ENCODE assay signal across 30 cellular contexts in the genomic region with DNA sequence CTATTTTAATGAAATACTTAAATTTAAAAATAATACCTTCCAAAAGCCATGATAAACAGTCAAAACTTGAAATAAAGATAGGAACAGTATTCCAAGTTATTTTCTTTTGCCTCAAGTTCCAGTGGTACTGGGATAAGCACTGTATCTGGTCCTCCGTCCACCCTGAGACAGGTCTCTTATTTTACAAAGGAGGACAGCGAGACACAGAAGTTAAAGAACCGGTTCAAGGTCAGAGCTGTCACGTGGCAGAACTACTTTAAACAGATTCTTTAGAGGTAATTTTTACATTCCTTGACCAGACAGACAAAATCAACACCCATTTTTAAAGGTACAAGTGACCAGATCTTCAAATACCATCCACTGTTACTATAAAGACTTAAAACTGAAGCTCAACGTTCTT.
"Had no signal": no experiment of that assay in that cellular context is flagged by ENCODE, and none has a peak within 500 bp of the region (broad histone marks: within the 10 kb centered on the region; RNA-seq: fewer than 3 reads in every experiment).

No MANE protein-coding gene starts in this region.

- H3K4me1 ChIP-seq: Peyer's patch had no signal

- H3K4me3 Mint-ChIP-seq: activated CD4-positive, alpha-beta T cell treated with anti-CD3 and anti-CD28 coated beads for 36 hours; activated CD4-positive, alpha-beta T cell treated with anti-CD3 and anti-CD28 coated beads, Interleukin-2, amount 10 ng/mL, durations not matched to agents 7 days and 5 days; activated naive CD4-positive, alpha-beta T cell treated with anti-CD3 and anti-CD28 coated beads for 36 hours; activated naive CD8-positive, alpha-beta T cell treated with anti-CD3 and anti-CD28 coated beads for 36 hours; activated T-cell treated with anti-CD3 and anti-CD28 coated beads, Interleukin-2, amount 50 U/mL, for 4 hours; activated T-helper 1 cell treated with anti-CD3 and anti-CD28 coated beads, Interleukin-12 subunit alpha, Interleukin-12 subunit beta, Interleukin-2, Interleukin-4 antibody, amounts not matched to agents 30 ng/mL and 10 ng/mL and 1 ng/mL, durations not matched to agents 14 hours and 24 hours and 36 hours; T-helper 1 cell treated with Interleukin-12 subunit alpha and Interleukin-12 subunit beta and Interleukin-4 antibody, amounts not matched to agents 30 μg/mL and 1 μg/mL, for 36 hours; T-helper 2 cell treated with Interferon-gamma antibody and Interleukin-4, amounts not matched to agents 5 μg/mL and 100 μg/mL, for 36 hours had no signal

- H3K9me3 Mint-ChIP-seq: activated CD4-positive, alpha-beta T cell treated with anti-CD3 and anti-CD28 coated beads, Interleukin-2, amount 10 ng/mL, durations not matched to agents 7 days and 5 days; activated naive CD4-positive, alpha-beta T cell treated with anti-CD3 and anti-CD28 coated beads for 36 hours; activated T-cell treated with anti-CD3 and anti-CD28 coated beads, Interleukin-2, amount 50 U/mL, for 4 hours had no signal

- ATAC-seq: activated CD4-positive, alpha-beta T cell treated with anti-CD3 and anti-CD28 coated beads for 36 hours; activated T-cell treated with anti-CD3 and anti-CD28 coated beads, Interleukin-2, amount 50 U/mL, for 4 hours; PC-3 had no signal

- H3K4me3 ChIP-seq: K562, Peyer's patch, SJSA1 had no signal

- H3K9me3 ChIP-seq: Peyer's patch, SJSA1, SK-N-SH had no signal

- H3K27ac Mint-ChIP-seq: activated CD4-positive, alpha-beta T cell treated with anti-CD3 and anti-CD28 coated beads, Interleukin-2, amount 10 ng/mL, durations not matched to agents 7 days and 5 days; activated naive CD4-positive, alpha-beta T cell treated with anti-CD3 and anti-CD28 coated beads for 36 hours; activated naive CD8-positive, alpha-beta T cell treated with anti-CD3 and anti-CD28 coated beads for 36 hours; activated T-helper 1 cell treated with anti-CD3 and anti-CD28 coated beads, Interleukin-12 subunit alpha, Interleukin-12 subunit beta, Interleukin-2, Interleukin-4 antibody, amounts not matched to agents 30 ng/mL and 10 ng/mL and 1 ng/mL, durations not matched to agents 14 hours and 24 hours and 36 hours; T-helper 1 cell treated with Interleukin-12 subunit alpha and Interleukin-12 subunit beta and Interleukin-4 antibody, amounts not matched to agents 30 μg/mL and 1 μg/mL, for 36 hours; T-helper 2 cell treated with Interferon-gamma antibody and Interleukin-4, amounts not matched to agents 5 μg/mL and 100 μg/mL, for 36 hours had no signal

- H3K27me3 ChIP-seq: brain microvascular endothelial cell, Peyer's patch, SJSA1 had no signal

- H3K9ac ChIP-seq: SK-N-SH had no signal

- H3K27me3 Mint-ChIP-seq: activated CD4-positive, alpha-beta T cell treated with anti-CD3 and anti-CD28 coated beads for 36 hours; activated CD4-positive, alpha-beta T cell treated with anti-CD3 and anti-CD28 coated beads, Interleukin-2, amount 10 ng/mL, durations not matched to agents 7 days and 5 days; activated naive CD8-positive, alpha-beta T cell treated with anti-CD3 and anti-CD28 coated beads for 36 hours had no signal

- FAIRE-seq: K562, TTC549 had no signal

- H3K4me2 ChIP-seq: SK-N-SH had no signal

- H3K36me3 ChIP-seq: brain microvascular endothelial cell, Peyer's patch, SJSA1 had no signal

- DNase-seq: activated CD4-positive, alpha-beta T cell treated with anti-CD3 and anti-CD28 coated beads for 36 hours; activated CD4-positive, alpha-beta T cell treated with anti-CD3 and anti-CD28 coated beads, Interleukin-2, amount 10 ng/mL, durations not matched to agents 7 days and 5 days; activated CD4-positive, alpha-beta T cell treated with anti-CD3 and anti-CD28 coated beads, Interleukin-2, amount 50 U/mL, for 48 hours; activated CD8-positive, alpha-beta memory T cell treated with anti-CD3 and anti-CD28 coated beads, Interleukin-2, amount 50 U/mL, for 4 hours; activated gamma-delta T cell treated with Interleukin-2 at 50 U/mL for 16 hours; activated naive CD4-positive, alpha-beta T cell treated with anti-CD3 and anti-CD28 coated beads for 36 hours; activated naive CD8-positive, alpha-beta T cell treated with anti-CD3 and anti-CD28 coated beads for 36 hours; activated T-cell treated with anti-CD3 and anti-CD28 coated beads for 4 hours; activated T-cell treated with anti-CD3 and anti-CD28 coated beads, Interleukin-2, amount 50 U/mL, for 4 hours; amniotic stem cell; aorta; brain microvascular endothelial cell; NCI-H1048; NCI-H1105 treated with DMSO at 0.1 percent for 48 hours; NCI-H1436; NCI-H1694 treated with DMSO at 0.1 percent for 48 hours; NCI-H2029; NCI-H345; NCI-H524 treated with DMSO at 0.1 percent for 48 hours; PC-3; Peyer's patch; RPMI8226; SHP77 treated with DMSO at 0.1 percent for 48 hours; SK-N-SH had no signal

- H3K27ac ChIP-seq: brain microvascular endothelial cell, Peyer's patch, SJSA1 had no signal
